ENCODE assay signal across 8 cellular contexts in genomic region chr2:181715033-181715630, GRCh38. TPM values are rescaled to one million over a fixed set of nuclear protein-coding genes. Genes with fewer than 3 reads are reported as not detected.
DNase-seq lines count a peak whose midpoint lies in the region; ATAC-seq and TF ChIP-seq lines count a peak whose summit lies in the region.

No MANE protein-coding gene starts in this region.

- no peaks in the 10 kb centered on the region for H3K27me3 ChIP-seq in SU-DHL-6 (ENCODE audit: low read length)

- no peaks in the 10 kb centered on the region for H3K9me3 Mint-ChIP-seq in activated naive CD8-positive, alpha-beta T cell treated with anti-CD3 and anti-CD28 coated beads, Interleukin-2, amount 50 U/mL, for 24 hours

- intact Hi-C loops in left cardiac atrium (cut with DNase I), result loop anchor here (2.0 to 10.0 kb wide), 4 partner anchors 143 to 1590 kb away; no protein-coding TSS in a partner anchor

- DNase-seq in GM12865 (ENCODE audit: low read depth) (peak; percentile 83), NCI-H1436 (lab: John Stamatoyannopoulos, UW) (peak; percentile 86), left cardiac atrium (peak; percentile 62), retinal pigment epithelial cell (ENCODE audit: low read depth) (peak; percentile 38)
- peak; percentile 74 for DNase-seq in activated naive CD8-positive, alpha-beta T cell treated with anti-CD3 and anti-CD28 coated beads, Interleukin-2, amount 50 U/mL, for 24 hours

- no peaks in the 10 kb centered on the region for H4K20me1 ChIP-seq in SU-DHL-6 (ENCODE audit: low read depth, low read length)

- no peak overlapping the region for H3K9ac ChIP-seq in SU-DHL-6 (ENCODE audit: low read length)

- no peak overlapping the region for H3K27ac ChIP-seq in SU-DHL-6 (ENCODE audit: low read depth, low read length)

- H3K4me3 Mint-ChIP-seq in activated naive CD8-positive, alpha-beta T cell treated with anti-CD3 and anti-CD28 coated beads, Interleukin-2, amount 50 U/mL, for 24 hours, result no peak overlapping the region

- H3K4me3 ChIP-seq in GM12865 (ENCODE audit: low read depth, low read length) (no peak overlapping the region), SU-DHL-6 (ENCODE audit: insufficient read depth, low read length, poor library complexity, severe bottlenecking) (no peak overlapping the region), retinal pigment epithelial cell (ENCODE audit: low read length) (no peak overlapping the region)

- peak; percentile 61 for TF ChIP-seq CTCF in GM12865 (IDR thresholded peaks at IDR 0.05; ENCODE audit: insufficient read depth, low read depth, low read length, missing control alignments)
- peak; percentile 68 for TF ChIP-seq CTCF in SU-DHL-6 (IDR thresholded peaks at IDR 0.05; ENCODE audit: insufficient read depth, low read length, poor library complexity, severe bottlenecking)
- peak; percentile 66 for TF ChIP-seq CTCF in retinal pigment epithelial cell (conservative IDR thresholded peaks at IDR 0.05; ENCODE audit: low read depth, low read length)

- H3F3A ChIP-seq in SU-DHL-6 (ENCODE audit: insufficient read depth), result no peaks in the 10 kb centered on the region

- no peak overlapping the region for H3K4me2 ChIP-seq in SU-DHL-6 (ENCODE audit: low read depth, low read length, poor library complexity, severe bottlenecking)

- H3K36me3 ChIP-seq in SU-DHL-6 (ENCODE audit: low read length), result no peaks in the 10 kb centered on the region

- ATAC-seq in HG02763 (IDR thresholded peaks at IDR 0.05; ENCODE audit: unreplicated experiment), result peak; percentile 80
- peak; percentile 68 for ATAC-seq in activated naive CD8-positive, alpha-beta T cell treated with anti-CD3 and anti-CD28 coated beads, Interleukin-2, amount 50 U/mL, for 24 hours
- peak; percentile 55 to 67 for ATAC-seq in left cardiac atrium
- no peak for ATAC-seq in HG03469 (IDR thresholded peaks at IDR 0.05; ENCODE audit: unreplicated experiment)

- H3K27me3 Mint-ChIP-seq in activated naive CD8-positive, alpha-beta T cell treated with anti-CD3 and anti-CD28 coated beads, Interleukin-2, amount 50 U/mL, for 24 hours, result peaks cover 2% of the 10 kb centered on the region

- no peak overlapping the region for H3K27ac Mint-ChIP-seq in activated naive CD8-positive, alpha-beta T cell treated with anti-CD3 and anti-CD28 coated beads, Interleukin-2, amount 50 U/mL, for 24 hours

- H3K9me2 ChIP-seq in SU-DHL-6 (replicated peaks; ENCODE audit: insufficient read depth, low read length), result no peaks in the 10 kb centered on the region

- no peaks in the 10 kb centered on the region for H3K79me2 ChIP-seq in SU-DHL-6 (ENCODE audit: insufficient read depth, low read length)

- H3K9me3 ChIP-seq in SU-DHL-6 (ENCODE audit: insufficient read depth, low read length), result no peaks in the 10 kb centered on the region

- no peak overlapping the region for H2AFZ ChIP-seq in SU-DHL-6 (ENCODE audit: low read depth, low read length, severe bottlenecking)

- no peaks in the 10 kb centered on the region for H3K4me1 Mint-ChIP-seq in activated naive CD8-positive, alpha-beta T cell treated with anti-CD3 and anti-CD28 coated beads, Interleukin-2, amount 50 U/mL, for 24 hours

- H3K36me3 Mint-ChIP-seq in activated naive CD8-positive, alpha-beta T cell treated with anti-CD3 and anti-CD28 coated beads, Interleukin-2, amount 50 U/mL, for 24 hours (ENCODE audit: low read depth), result no peaks in the 10 kb centered on the region

RNA-seq across cellular contexts. Expression of gene NEUROD1, which starts 34.8 kb away (rescaled TPM):
- not detected for total RNA-seq in left cardiac atrium

RNA-seq across cellular contexts. Expression of gene CERKL, which starts 58.2 kb away (rescaled TPM):
- total RNA-seq in left cardiac atrium, result not detected
